Comparison of ENCODE assay signal across 31 cellular contexts in the genomic region with DNA sequence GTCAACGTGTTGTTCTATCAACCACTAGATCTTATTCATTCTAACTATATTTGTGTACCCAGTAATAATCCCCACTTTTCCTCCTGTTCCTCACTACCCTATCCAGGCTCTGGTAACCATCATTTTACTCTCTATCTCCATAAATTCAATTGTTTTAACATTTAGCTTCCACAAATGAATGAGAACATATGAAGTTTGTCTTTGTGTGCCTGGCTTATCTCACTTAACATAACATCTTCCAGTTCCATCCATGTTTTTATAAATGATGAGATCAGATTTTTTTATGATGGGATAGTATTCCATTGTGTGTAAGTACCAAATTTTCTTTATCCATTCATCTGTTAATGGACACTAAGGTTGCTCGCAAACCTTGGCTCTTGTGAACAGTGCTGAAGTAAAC. TPM values are rescaled to one million over a fixed set of nuclear protein-coding genes. Genes with fewer than 3 reads are reported as not detected.
"Had no signal": no experiment of that assay in that cellular context is flagged by ENCODE, and none has a peak within 500 bp of the region (broad histone marks: within the 10 kb centered on the region; RNA-seq: fewer than 3 reads in every experiment).

No MANE protein-coding gene starts in this region.

- H3K9me3 Mint-ChIP-seq: stimulated activated effector memory CD8-positive, alpha-beta T cell treated with anti-CD3 and anti-CD28 coated beads, Interleukin-12 subunit alpha, Interleukin-12 subunit beta, amount 100 ng/mL, for 72 hours; stimulated activated memory B cell treated with anti-CD40 and anti-IgM and Interleukin-4, amounts not matched to agents 10 μg/mL and 1 μg/mL and 100 μg/mL, for 72 hours; stimulated activated naive B cell treated with anti-CD40 and anti-IgM and Interleukin-4, amounts not matched to agents 10 μg/mL and 1 μg/mL and 100 μg/mL, for 72 hours; stimulated activated naive CD8-positive, alpha-beta T cell treated with anti-CD3 and anti-CD28 coated beads, Interleukin-15, amount 100 ng/mL, for 72 hours; stimulated activated naive CD8-positive, alpha-beta T cell treated with anti-CD3 and anti-CD28 coated beads, Interleukin-15, Interleukin-2, amounts not matched to agents 100 ng/mL and 50 ng/mL, for 24 hours; type B pancreatic cell had no signal

- H3K4me3 Mint-ChIP-seq: stimulated activated effector memory CD8-positive, alpha-beta T cell treated with anti-CD3 and anti-CD28 coated beads, Interleukin-12 subunit alpha, Interleukin-12 subunit beta, amount 100 ng/mL, for 72 hours; stimulated activated memory B cell treated with anti-CD40 and anti-IgM and Interleukin-4, amounts not matched to agents 10 μg/mL and 1 μg/mL and 100 μg/mL, for 72 hours; stimulated activated naive B cell treated with anti-CD40 and anti-IgM and Interleukin-4, amounts not matched to agents 10 μg/mL and 1 μg/mL and 100 μg/mL, for 72 hours; stimulated activated naive CD8-positive, alpha-beta T cell treated with anti-CD3 and anti-CD28 coated beads, Interleukin-15, amount 100 ng/mL, for 72 hours; stimulated activated naive CD8-positive, alpha-beta T cell treated with anti-CD3 and anti-CD28 coated beads, Interleukin-15, Interleukin-2, amounts not matched to agents 100 ng/mL and 50 ng/mL, for 24 hours; type B pancreatic cell had no signal

- H3K9me3 ChIP-seq: stomach, suprapubic skin, testis, thyroid gland, tibial artery, tibial nerve, transverse colon, upper lobe of left lung, upper lobe of right lung, uterus, vagina had no signal

- H3K27ac ChIP-seq: stomach, suprapubic skin, testis, thoracic aorta, thyroid gland, tibial artery, tibial nerve, transverse colon, upper lobe of left lung, upper lobe of right lung, uterus, vagina had no signal

- H3K27ac Mint-ChIP-seq: stimulated activated effector memory CD8-positive, alpha-beta T cell treated with anti-CD3 and anti-CD28 coated beads, Interleukin-12 subunit alpha, Interleukin-12 subunit beta, amount 100 ng/mL, for 72 hours; stimulated activated memory B cell treated with anti-CD40 and anti-IgM and Interleukin-4, amounts not matched to agents 10 μg/mL and 1 μg/mL and 100 μg/mL, for 72 hours; stimulated activated naive B cell treated with anti-CD40 and anti-IgM and Interleukin-4, amounts not matched to agents 10 μg/mL and 1 μg/mL and 100 μg/mL, for 72 hours; stimulated activated naive CD8-positive, alpha-beta T cell treated with anti-CD3 and anti-CD28 coated beads, Interleukin-15, amount 100 ng/mL, for 72 hours; stimulated activated naive CD8-positive, alpha-beta T cell treated with anti-CD3 and anti-CD28 coated beads, Interleukin-15, Interleukin-2, amounts not matched to agents 100 ng/mL and 50 ng/mL, for 24 hours; type B pancreatic cell had no signal

- DNase-seq: stimulated activated CD4-positive, alpha-beta T cell treated with anti-CD3 and anti-CD28 coated beads, Interleukin-2, amount 100 ng/mL, for 48 hours; stimulated activated CD4-positive, alpha-beta T cell treated with anti-CD3 and anti-CD28 coated beads, Interleukin-4, amount 100 ng/mL, for 1 hour; stimulated activated CD4-positive, alpha-beta T cell treated with anti-CD3 and anti-CD28 coated beads, Interleukin-4, amount 100 ng/mL, for 24 hours; stimulated activated CD4-positive, alpha-beta T cell treated with anti-CD3 and anti-CD28 coated beads, Interleukin-4, amount 100 ng/mL, for 4 hours; stimulated activated CD8-positive, alpha-beta memory T cell treated with anti-CD3 and anti-CD28 coated beads, Interleukin-4, amount 100 ng/mL, for 48 hours; stimulated activated naive B cell treated with anti-CD40 and anti-IgM and Interleukin-4, amounts not matched to agents 10 μg/mL and 1 μg/mL and 100 μg/mL, for 72 hours; stimulated activated naive CD4-positive, alpha-beta T cell; stimulated activated naive CD4-positive, alpha-beta T cell treated with Interleukin-2 at 50 U/mL for 16 hours; stimulated activated naive CD8-positive, alpha-beta T cell treated with anti-CD3 and anti-CD28 coated beads, Interleukin-15, amount 100 ng/mL, for 72 hours; stimulated activated naive CD8-positive, alpha-beta T cell treated with anti-CD3 and anti-CD28 coated beads, Interleukin-15, Interleukin-2, amounts not matched to agents 100 U/mL and 50 U/mL, for 24 hours; stomach; substantia nigra; testis; thyroid gland; tibial artery; transverse colon; trophoblast cell; upper lobe of left lung; upper lobe of right lung; uterus had no signal

- H3K4me1 Mint-ChIP-seq: stimulated activated effector memory CD8-positive, alpha-beta T cell treated with anti-CD3 and anti-CD28 coated beads, Interleukin-12 subunit alpha, Interleukin-12 subunit beta, amount 100 ng/mL, for 72 hours; stimulated activated memory B cell treated with anti-CD40 and anti-IgM and Interleukin-4, amounts not matched to agents 10 μg/mL and 1 μg/mL and 100 μg/mL, for 72 hours; stimulated activated naive B cell treated with anti-CD40 and anti-IgM and Interleukin-4, amounts not matched to agents 10 μg/mL and 1 μg/mL and 100 μg/mL, for 72 hours; stimulated activated naive CD8-positive, alpha-beta T cell treated with anti-CD3 and anti-CD28 coated beads, Interleukin-15, amount 100 ng/mL, for 72 hours had no signal

- H3K27me3 Mint-ChIP-seq: stimulated activated memory B cell treated with anti-CD40 and anti-IgM and Interleukin-4, amounts not matched to agents 10 μg/mL and 1 μg/mL and 100 μg/mL, for 72 hours; stimulated activated naive B cell treated with anti-CD40 and anti-IgM and Interleukin-4, amounts not matched to agents 10 μg/mL and 1 μg/mL and 100 μg/mL, for 72 hours; stimulated activated naive CD8-positive, alpha-beta T cell treated with anti-CD3 and anti-CD28 coated beads, Interleukin-15, amount 100 ng/mL, for 72 hours; type B pancreatic cell had no signal

- H3K4me1 ChIP-seq: stomach, suprapubic skin, testis, thyroid gland, tibial artery, tibial nerve, transverse colon, upper lobe of left lung, upper lobe of right lung, uterus, vagina had no signal

- H3K27me3 ChIP-seq: stomach, suprapubic skin, testis, thyroid gland, tibial artery, tibial nerve, transverse colon, upper lobe of left lung, upper lobe of right lung, uterus, vagina had no signal

- H3K4me3 ChIP-seq: stomach, suprapubic skin, testis, thoracic aorta, thyroid gland, tibial artery, tibial nerve, transverse colon, upper lobe of left lung, upper lobe of right lung, uterus, vagina had no signal

- H3K36me3 ChIP-seq: stomach, suprapubic skin, thoracic aorta, thyroid gland, tibial artery, tibial nerve, transverse colon, upper lobe of left lung, upper lobe of right lung, uterus, vagina had no signal

- H3K36me3 Mint-ChIP-seq: stimulated activated effector memory CD8-positive, alpha-beta T cell treated with anti-CD3 and anti-CD28 coated beads, Interleukin-12 subunit alpha, Interleukin-12 subunit beta, amount 100 ng/mL, for 72 hours; stimulated activated memory B cell treated with anti-CD40 and anti-IgM and Interleukin-4, amounts not matched to agents 10 μg/mL and 1 μg/mL and 100 μg/mL, for 72 hours; stimulated activated naive B cell treated with anti-CD40 and anti-IgM and Interleukin-4, amounts not matched to agents 10 μg/mL and 1 μg/mL and 100 μg/mL, for 72 hours; type B pancreatic cell had no signal

- ATAC-seq: stimulated activated effector memory CD8-positive, alpha-beta T cell treated with anti-CD3 and anti-CD28 coated beads, Interleukin-12 subunit alpha, Interleukin-12 subunit beta, amount 100 ng/mL, for 72 hours; stimulated activated memory B cell treated with anti-CD40 and anti-IgM and Interleukin-4, amounts not matched to agents 10 μg/mL and 1 μg/mL and 100 μg/mL, for 72 hours; stimulated activated naive B cell treated with anti-CD40 and anti-IgM and Interleukin-4, amounts not matched to agents 10 μg/mL and 1 μg/mL and 100 μg/mL, for 72 hours; stimulated activated naive CD8-positive, alpha-beta T cell treated with anti-CD3 and anti-CD28 coated beads, Interleukin-15, amount 100 ng/mL, for 72 hours; stimulated activated naive CD8-positive, alpha-beta T cell treated with anti-CD3 and anti-CD28 coated beads, Interleukin-15, Interleukin-2, amounts not matched to agents 100 U/mL and 50 U/mL, for 24 hours; upper lobe of right lung had no signal

RNA-seq across cellular contexts. Expression of gene IBSP, which starts 59.9 kb away (rescaled TPM):
- total RNA-seq: stomach, subcutaneous adipose tissue, suprapubic skin, testis, thoracic aorta, thyroid gland, tibial nerve, transverse colon, upper lobe of left lung, upper lobe of right lung, ureter, urinary bladder, uterus, vagina had no signal
- polyA plus RNA-seq: stomach, urinary bladder had no signal
